Comparison of ENCODE assay signal across 22 cellular contexts in genomic region chr13:110826861-110827672, GRCh38.
DNase-seq lines count a peak whose midpoint lies in the region; ATAC-seq and TF ChIP-seq lines count a peak whose summit lies in the region.
"Had no signal": no experiment of that assay in that cellular context is flagged by ENCODE, and none has a peak within 500 bp of the region (broad histone marks: within the 10 kb centered on the region; RNA-seq: fewer than 3 reads in every experiment).

No MANE protein-coding gene starts in this region.

- no peak overlapping the region for H3K4me3 ChIP-seq in MG63
- H3K4me3 ChIP-seq in right lobe of liver = no peak overlapping the region
- H3K4me3 ChIP-seq: BLaER1 treated with 17β-estradiol and CSF1 and Interleukin-3, amounts not matched to agents 10 nM and 100 nM; cardiac muscle cell; gastrocnemius medialis; lung had no signal

- 33% methylated on average over 1 of the region's 4 CpGs for WGBS in right lobe of liver (ENCODE audit: insufficient coverage, low coverage, low lambda C conversion rate, missing lambda C conversion rate)

- TF ChIP-seq CTCF in right lobe of liver (IDR thresholded peaks at IDR 0.05) = no peak

- ATAC-seq in right lobe of liver = peak; percentile 60 to 85 (median 72)
- ATAC-seq in GM18498 (IDR thresholded peaks at IDR 0.05; ENCODE audit: unreplicated experiment) = no peak
- ATAC-seq: activated CD8-positive, alpha-beta memory T cell treated with anti-CD3 and anti-CD28 coated beads, Interleukin-2, amount 10 ng/mL, durations not matched to agents 7 days and 5 days; activated T-cell treated with anti-CD3 and anti-CD28 coated beads, Interleukin-2, amount 50 U/mL, for 72 hours; gastrocnemius medialis; SK-N-SH treated with all-trans-retinoic acid at 6 μM for 48 hours had no signal

- H3K36me3 ChIP-seq in MG63 = no peaks in the 10 kb centered on the region
- H3K36me3 ChIP-seq in right lobe of liver = no peaks in the 10 kb centered on the region
- H3K36me3 ChIP-seq: BLaER1 treated with 17β-estradiol and CSF1 and Interleukin-3, amounts not matched to agents 10 nM and 100 nM; cardiac muscle cell; gastrocnemius medialis had no signal

- DNase-seq in CD1c-positive myeloid dendritic cell (ENCODE audit: extremely low spot score) (peak; percentile 5), MG63 (peak; percentile 59), NOMO-1 treated with dmso at 0.1 percent for 144 hours (lab: John Stamatoyannopoulos, UW; ENCODE audit: unreplicated experiment) (peak; percentile 6), right lobe of liver (peak in 2 of 3 donors; percentile 60 to 76), retina (no peak)
- DNase-seq in stimulated activated CD4-positive, alpha-beta T cell treated with anti-CD3 and anti-CD28 coated beads, Interleukin-4, amount 100 ng/mL, for 1 hour = no peak
- DNase-seq: activated CD4-positive, alpha-beta T cell treated with anti-CD3 and anti-CD28 coated beads, Interleukin-2, amount 10 ng/mL, durations not matched to agents 7 days and 5 days; activated CD8-positive, alpha-beta memory T cell treated with anti-CD3 and anti-CD28 coated beads, Interleukin-2, amount 10 ng/mL, durations not matched to agents 7 days and 5 days; activated naive CD4-positive, alpha-beta T cell treated with Interleukin-2 at 50 U/mL for 16 hours; activated T-cell treated with anti-CD3 and anti-CD28 coated beads, Interleukin-2, amount 50 U/mL, for 72 hours; cortex of kidney; gastrocnemius medialis; HCEC 1CT; NCI-H146; NCI-H2171 treated with DMSO at 0.1 percent for 48 hours; NCI-H526 treated with DMSO at 0.1 percent for 48 hours; stimulated activated CD4-positive, alpha-beta T cell treated with anti-CD3 and anti-CD28 coated beads, Interleukin-1b, Interleukin-23, amount 100 ng/mL, for 48 hours had no signal

- no peaks in the 10 kb centered on the region for H3K4me1 ChIP-seq in right lobe of liver
- H3K4me1 ChIP-seq: gastrocnemius medialis had no signal

- H3K9me3 ChIP-seq in MG63 (peaks cover 5% of the 10 kb centered on the region; the same call in 1 of the 2 replicates), right lobe of liver (no peaks in the 10 kb centered on the region)
- H3K9me3 ChIP-seq: gastrocnemius medialis had no signal

- H3K27me3 ChIP-seq in MG63 (no peaks in the 10 kb centered on the region), right lobe of liver (no peaks in the 10 kb centered on the region)
- H3K27me3 ChIP-seq: BLaER1 treated with 17β-estradiol and CSF1 and Interleukin-3, amounts not matched to agents 10 nM and 100 nM; cardiac muscle cell; gastrocnemius medialis had no signal

- no peak overlapping the region for H3K27ac ChIP-seq in right lobe of liver
- H3K27ac ChIP-seq: BLaER1 treated with 17β-estradiol and CSF1 and Interleukin-3, amounts not matched to agents 10 nM and 100 nM; cardiac muscle cell; gastrocnemius medialis had no signal

- no peak for TF ChIP-seq POLR2A in right lobe of liver (IDR thresholded peaks at IDR 0.05)

- intact Hi-C loops in right lobe of liver (cut with DNase I) = no loop called here

Comparison
In these comparisons a context has a peak if more than half of its experiments do, and no peak if none do; other contexts are left out.
1. DNase-seq: peak in CD1c-positive myeloid dendritic cell (single experiment), MG63 (single experiment), NOMO-1 treated with dmso at 0.1 percent for 144 hours (single experiment) and right lobe of liver (2 of 3); none in stimulated activated CD4-positive, alpha-beta T cell treated with anti-CD3 and anti-CD28 coated beads, Interleukin-4, amount 100 ng/mL, for 1 hour (single experiment) and retina (single experiment).